Comparison of ENCODE assay signal across 27 cellular contexts in the genomic region with DNA sequence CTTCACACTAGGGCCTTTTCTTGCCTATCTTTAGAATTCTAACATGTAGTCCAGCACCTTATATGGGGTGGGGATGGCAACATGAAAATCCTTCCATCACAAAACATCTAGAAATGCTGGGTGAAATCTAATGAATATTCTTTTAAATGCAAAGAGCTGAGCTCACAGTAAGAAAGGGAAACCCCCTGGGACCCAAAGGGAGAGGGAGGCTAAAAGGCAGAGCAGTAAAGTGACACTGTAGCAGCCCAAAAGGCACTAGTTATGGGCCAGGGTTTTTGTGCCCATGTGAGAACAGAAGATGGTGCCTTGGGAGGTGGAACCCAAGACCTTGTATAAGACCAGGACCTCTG.
DNase-seq lines count a peak whose midpoint lies in the region; ATAC-seq, FAIRE-seq and TF ChIP-seq lines count a peak whose summit lies in the region.
"Had no signal": no experiment of that assay in that cellular context is flagged by ENCODE, and none has a peak within 500 bp of the region (broad histone marks: within the 10 kb centered on the region; RNA-seq: fewer than 3 reads in every experiment).

No MANE protein-coding gene starts in this region.

- TF ChIP-seq EP300 in gastroesophageal sphincter (IDR thresholded peaks at IDR 0.05): no peak

- peaks cover 88% of the 10 kb centered on the region for H3K4me1 ChIP-seq in BLaER1
- H3K4me1 ChIP-seq in HAP-1: peaks cover 12% of the 10 kb centered on the region
- peaks cover 65% of the 10 kb centered on the region for H3K4me1 ChIP-seq in astrocyte (ENCODE audit: insufficient read depth, low read length)
- H3K4me1 ChIP-seq in osteoblast (ENCODE audit: insufficient read depth, low read length): peaks cover 82% of the 10 kb centered on the region
- H3K4me1 ChIP-seq in gastroesophageal sphincter: peaks cover 4 to 78% (median 24%) of the 10 kb centered on the region in 3 donors

- H3K9me3 ChIP-seq in BLaER1 (no peaks in the 10 kb centered on the region), HAP-1 (no peaks in the 10 kb centered on the region), astrocyte (ENCODE audit: insufficient read depth, low read depth, low read length) (no peaks in the 10 kb centered on the region), osteoblast (ENCODE audit: low read depth, low read length) (no peaks in the 10 kb centered on the region), gastroesophageal sphincter (no peaks in the 10 kb centered on the region)
- H3K9me3 ChIP-seq: heart right ventricle, neutrophil, suprapubic skin had no signal

- H3K9ac ChIP-seq in BLaER1: no peak overlapping the region
- peak overlapping the region; percentile 7 for H3K9ac ChIP-seq in astrocyte (ENCODE audit: low read length)

- H3K79me2 ChIP-seq in astrocyte (ENCODE audit: insufficient read depth, low read length) (peaks cover 15% of the 10 kb centered on the region), osteoblast (ENCODE audit: insufficient read depth, low read length) (peaks cover 28% of the 10 kb centered on the region)

- in situ Hi-C loops in HAP-1 (cut with MboI; ENCODE audit: low sequenced_read_pairs): no loop called here

- DNase-seq in HAP-1 (ENCODE audit: low spot score in 2 of 2) (peak; percentile 73 to 74), astrocyte (ENCODE audit: low read depth) (no peak), osteoblast (ENCODE audit: insufficient read length, low spot score, missing footprints) (no peak), GM19239 (ENCODE audit: insufficient read length, low spot score) (no peak)
- DNase-seq in stimulated activated CD4-positive, alpha-beta T cell treated with anti-CD3 and anti-CD28 coated beads, Interleukin-2, amount 100 ng/mL, for 24 hours: no peak
- DNase-seq: activated CD4-positive, alpha-beta T cell treated with anti-CD3 and anti-CD28 coated beads, Interleukin-2, amount 50 U/mL, for 1 hour; activated CD8-positive, alpha-beta memory T cell treated with anti-CD3 and anti-CD28 coated beads, Interleukin-2, amount 10 ng/mL, durations not matched to agents 7 days and 5 days; heart right ventricle; left cardiac atrium; NCI-H1048; NCI-H1930; NCI-H2227 treated with DMSO at 0.1 percent for 48 hours; NCI-H748 treated with DMSO at 0.1 percent for 48 hours; RPMI8226; stimulated activated CD4-positive, alpha-beta T cell treated with anti-CD3 and anti-CD28 coated beads, Interleukin-1b, Interleukin-23, amount 100 ng/mL, for 48 hours; WERI-Rb-1 had no signal

- H4K20me1 ChIP-seq in BLaER1: no peaks in the 10 kb centered on the region
- no peaks in the 10 kb centered on the region for H4K20me1 ChIP-seq in astrocyte (ENCODE audit: insufficient read depth, low read length)
- no peaks in the 10 kb centered on the region for H4K20me1 ChIP-seq in osteoblast (ENCODE audit: insufficient read depth, low read length)

- H3K27ac Mint-ChIP-seq in astrocyte (ENCODE audit: unreplicated experiment): peak overlapping the region; percentile 53
- H3K27ac Mint-ChIP-seq: activated CD8-positive, alpha-beta memory T cell treated with anti-CD3 and anti-CD28 coated beads, Interleukin-2, amount 10 ng/mL, durations not matched to agents 7 days and 5 days; activated naive CD4-positive, alpha-beta T cell treated with anti-CD3 and anti-CD28 coated beads, Interleukin-2, amount 50 U/mL, for 72 hours; T-helper 2 cell treated with Interferon-gamma antibody and Interleukin-4, amounts not matched to agents 5 μg/mL and 100 μg/mL, for 36 hours had no signal

- H3K4me2 ChIP-seq in BLaER1 (peak overlapping the region; percentile 78), astrocyte (ENCODE audit: low read length) (peak overlapping the region; percentile 26), osteoblast (ENCODE audit: insufficient read depth, low read length) (no peak overlapping the region)

- no peak overlapping the region for H3K4me3 Mint-ChIP-seq in astrocyte (ENCODE audit: unreplicated experiment)
- H3K4me3 Mint-ChIP-seq: activated CD8-positive, alpha-beta memory T cell treated with anti-CD3 and anti-CD28 coated beads, Interleukin-2, amount 10 ng/mL, durations not matched to agents 7 days and 5 days; T-helper 2 cell treated with Interferon-gamma antibody and Interleukin-4, amounts not matched to agents 5 μg/mL and 100 μg/mL, for 36 hours had no signal

- FAIRE-seq in astrocyte (lab: Jason Lieb, UNC) (no peak), GM19239 (lab: Jason Lieb, UNC) (no peak)
- FAIRE-seq: HepG2 had no signal

- H3K36me3 ChIP-seq in BLaER1 (peaks cover 92% of the 10 kb centered on the region), HAP-1 (replicated peaks) (peaks cover 27% of the 10 kb centered on the region), astrocyte (ENCODE audit: insufficient read depth, low read length) (peaks cover 59% of the 10 kb centered on the region), osteoblast (ENCODE audit: insufficient read depth, low read length) (peaks cover 85% of the 10 kb centered on the region), gastroesophageal sphincter (peaks cover 0 to 67% of the 10 kb centered on the region in 2 donors)

- H3K27me3 Mint-ChIP-seq in astrocyte (ENCODE audit: low read depth, unreplicated experiment): no peaks in the 10 kb centered on the region
- H3K27me3 Mint-ChIP-seq: activated CD8-positive, alpha-beta memory T cell treated with anti-CD3 and anti-CD28 coated beads, Interleukin-2, amount 10 ng/mL, durations not matched to agents 7 days and 5 days had no signal

- TF ChIP-seq POLR2A in gastroesophageal sphincter (IDR thresholded peaks at IDR 0.05): no peak

- no peak for ATAC-seq in gastroesophageal sphincter
- no peak for ATAC-seq in HG03139 (IDR thresholded peaks at IDR 0.05; ENCODE audit: unreplicated experiment)
- ATAC-seq: activated CD8-positive, alpha-beta memory T cell treated with anti-CD3 and anti-CD28 coated beads, Interleukin-2, amount 10 ng/mL, durations not matched to agents 7 days and 5 days; activated naive CD4-positive, alpha-beta T cell treated with anti-CD3 and anti-CD28 coated beads, Interleukin-2, amount 50 U/mL, for 72 hours; heart right ventricle; HepG2; left cardiac atrium had no signal

- peak overlapping the region; percentile 32 for H3K27ac ChIP-seq in BLaER1
- H3K27ac ChIP-seq in astrocyte (ENCODE audit: low read depth, low read length): peak overlapping the region; percentile 75
- peak overlapping the region; percentile 94 for H3K27ac ChIP-seq in osteoblast (ENCODE audit: low read depth, low read length)
- peak overlapping the region in 2 of 4 donors; percentile 21 to 88 for H3K27ac ChIP-seq in gastroesophageal sphincter
- H3K27ac ChIP-seq: C4-2B, HL-60, neutrophil, suprapubic skin, WERI-Rb-1 had no signal

- no peak for TF ChIP-seq CTCF in astrocyte (IDR thresholded peaks at IDR 0.05; ENCODE audit: insufficient read depth, low read depth, low read length)
- no peak for TF ChIP-seq CTCF in osteoblast (IDR thresholded peaks at IDR 0.05; ENCODE audit: extremely low read depth, low read depth, low read length)
- TF ChIP-seq CTCF in gastroesophageal sphincter (IDR thresholded peaks at IDR 0.05): no peak

- no peaks in the 10 kb centered on the region for H3K9me3 Mint-ChIP-seq in astrocyte (ENCODE audit: unreplicated experiment)
- H3K9me3 Mint-ChIP-seq: activated naive CD4-positive, alpha-beta T cell treated with anti-CD3 and anti-CD28 coated beads, Interleukin-2, amount 50 U/mL, for 72 hours; T-helper 2 cell treated with Interferon-gamma antibody and Interleukin-4, amounts not matched to agents 5 μg/mL and 100 μg/mL, for 36 hours had no signal

- peaks cover 59% of the 10 kb centered on the region for H3K36me3 Mint-ChIP-seq in astrocyte (ENCODE audit: low read depth, unreplicated experiment)
- H3K36me3 Mint-ChIP-seq: activated CD8-positive, alpha-beta memory T cell treated with anti-CD3 and anti-CD28 coated beads, Interleukin-2, amount 10 ng/mL, durations not matched to agents 7 days and 5 days; activated naive CD4-positive, alpha-beta T cell treated with anti-CD3 and anti-CD28 coated beads, Interleukin-2, amount 50 U/mL, for 72 hours had no signal

- H3K4me3 ChIP-seq in BLaER1: no peak overlapping the region
- no peak overlapping the region for H3K4me3 ChIP-seq in HAP-1
- H3K4me3 ChIP-seq in astrocyte (ENCODE audit: insufficient read depth, low read depth, low read length): no peak overlapping the region
- H3K4me3 ChIP-seq in osteoblast (ENCODE audit: insufficient read depth, low read length): no peak overlapping the region
- no peak overlapping the region for H3K4me3 ChIP-seq in gastroesophageal sphincter
- H3K4me3 ChIP-seq: heart right ventricle, skin epidermis, suprapubic skin had no signal

- H3K27me3 ChIP-seq in BLaER1: no peaks in the 10 kb centered on the region
- no peaks in the 10 kb centered on the region for H3K27me3 ChIP-seq in HAP-1 (ENCODE audit: low read depth)
- no peaks in the 10 kb centered on the region for H3K27me3 ChIP-seq in astrocyte (ENCODE audit: insufficient read depth, low read length)
- no peaks in the 10 kb centered on the region for H3K27me3 ChIP-seq in osteoblast (ENCODE audit: insufficient read depth, low read length)
- H3K27me3 ChIP-seq in gastroesophageal sphincter: no peaks in the 10 kb centered on the region
- H3K27me3 ChIP-seq: heart right ventricle, neutrophil, suprapubic skin had no signal

- H2AFZ ChIP-seq in astrocyte (ENCODE audit: low read depth, low read length) (no peak overlapping the region), osteoblast (ENCODE audit: low read length) (no peak overlapping the region)

- peaks cover 62% of the 10 kb centered on the region for H3K4me1 Mint-ChIP-seq in astrocyte (ENCODE audit: low read depth, unreplicated experiment)

Comparison
In these comparisons a context has a peak if more than half of its experiments do, and no peak if none do; other contexts are left out.
1. DNase-seq: peak in HAP-1 (2 of 2); none in astrocyte (single experiment), osteoblast (single experiment), GM19239 (single experiment) and stimulated activated CD4-positive, alpha-beta T cell treated with anti-CD3 and anti-CD28 coated beads, Interleukin-2, amount 100 ng/mL, for 24 hours (0 of 2).